11 cellular contexts compared by ENCODE assay signal in genomic region chr1:180098242-180098995, GRCh38. TPM values are rescaled to one million over a fixed set of nuclear protein-coding genes. Genes with fewer than 3 reads are reported as not detected.
DNase-seq lines count a peak whose midpoint lies in the region; ATAC-seq and TF ChIP-seq lines count a peak whose summit lies in the region.
"Had no signal": no experiment of that assay in that cellular context is flagged by ENCODE, and none has a peak within 500 bp of the region (broad histone marks: within the 10 kb centered on the region; RNA-seq: fewer than 3 reads in every experiment).

No MANE protein-coding gene starts in this region.

- H3K9ac ChIP-seq in fibroblast of lung (ENCODE audit: insufficient read depth, low read length) = no peak overlapping the region

- no peak overlapping the region for H2AFZ ChIP-seq in fibroblast of lung (ENCODE audit: low read length)

- H3K9me3 ChIP-seq in Panc1 (ENCODE audit: control insufficient read depth, insufficient read depth, low read depth, low read length) (no peaks in the 10 kb centered on the region), fibroblast of lung (ENCODE audit: control insufficient read depth, insufficient read depth, low read depth, low read length) (no peaks in the 10 kb centered on the region)

- no peak overlapping the region for H3K4me3 ChIP-seq in Panc1 (ENCODE audit: low read depth in 2 of 2, low read length in 2 of 2)
- H3K4me3 ChIP-seq in fibroblast of lung (replicated peaks in 1 of 4; ENCODE audit: control extremely low read depth in 1 of 4, insufficient read depth in 1 of 4, low read depth in 3 of 4, low read length in 4 of 4) = peak overlapping the region in 1 of 4 experiments; percentile 21

- no peak overlapping the region for H3K27ac ChIP-seq in Panc1 (ENCODE audit: low read length)
- peak overlapping the region; percentile 65 for H3K27ac ChIP-seq in fibroblast of lung (ENCODE audit: insufficient read depth, low read length)
- H3K27ac ChIP-seq: VCaP had no signal

- H3K27me3 ChIP-seq in Panc1 (ENCODE audit: control insufficient read depth, insufficient read depth, low read length) (no peaks in the 10 kb centered on the region), fibroblast of lung (ENCODE audit: control insufficient read depth, insufficient read depth, low read length) (no peaks in the 10 kb centered on the region)

- no peak for TF ChIP-seq CTCF in Panc1 (IDR thresholded peaks at IDR 0.05)
- TF ChIP-seq CTCF in fibroblast of lung (conservative IDR thresholded peaks at IDR 0.05 in 1 of 2, IDR thresholded peaks at IDR 0.05 in 1 of 2; ENCODE audit: low read depth in 1 of 2, low read length in 2 of 2) = no peak

- ATAC-seq in Panc1 = peak; percentile 69
- peak; percentile 61 for ATAC-seq in sciatic nerve
- no peak for ATAC-seq in HG02610 (IDR thresholded peaks at IDR 0.05; ENCODE audit: unreplicated experiment)
- ATAC-seq in GM21528 (IDR thresholded peaks at IDR 0.05; ENCODE audit: low FRiP score, unreplicated experiment) = no peak
- ATAC-seq in GM19328 (IDR thresholded peaks at IDR 0.05; ENCODE audit: unreplicated experiment) = no peak

- intact Hi-C loops in Panc1 (cut with micrococcal nuclease; ENCODE audit: unreplicated experiment) = no loop called here
- intact Hi-C loops in sciatic nerve (cut with DNase I) = no loop called here

- H3K36me3 ChIP-seq in Panc1 (ENCODE audit: control insufficient read depth, insufficient read depth, low read length) (peaks cover 18% of the 10 kb centered on the region), fibroblast of lung (ENCODE audit: control insufficient read depth, insufficient read depth, low read length) (peaks cover 2% of the 10 kb centered on the region)

- no TSS peak for BruUV-seq in Panc1 (replicated peaks; lab: Mats Ljungman, UMichigan)

- DNase-seq in ELR (ENCODE audit: low read depth) (peak; percentile 84), Panc1 (ENCODE audit: low read depth, low spot score) (no peak), fibroblast of lung (ENCODE audit: low read depth in 2 of 2) (peak; percentile 64 to 97), sciatic nerve (ENCODE audit: low spot score) (no peak)
- DNase-seq in activated T-cell treated with anti-CD3 and anti-CD28 coated beads, Interleukin-2, amount 50 U/mL, for 48 hours = no peak
- DNase-seq: NCI-H1417; stimulated activated CD4-positive, alpha-beta T cell treated with anti-CD3 and anti-CD28 coated beads, Interleukin-2, amount 100 ng/mL, for 48 hours had no signal

- CTCF ChIA-PET in Panc1 (lab: Charles Lee) = no interaction called here

- no peaks in the 10 kb centered on the region for H3K79me2 ChIP-seq in fibroblast of lung (ENCODE audit: control insufficient read depth, insufficient read depth, low read length)

- H3K4me2 ChIP-seq in fibroblast of lung (ENCODE audit: extremely low read depth, insufficient read depth, low read length) = peak overlapping the region; percentile 56

- in situ Hi-C loops in Panc1 (cut with HindIII; ENCODE audit: low pct_unique_long_range_greater_than_20kb, low sequenced_read_pairs) = no loop called here

- POLR2A ChIA-PET in Panc1 (lab: Charles Lee) = interaction anchor here (0.6 kb wide), 1 partner anchor 29 kb away, joined by 3 read pairs; no protein-coding TSS in a partner anchor

- H4K20me1 ChIP-seq in fibroblast of lung (ENCODE audit: control insufficient read depth, extremely low read depth, insufficient read depth, low read length) = no peaks in the 10 kb centered on the region

- H3K4me1 ChIP-seq in Panc1 (ENCODE audit: control insufficient read depth, insufficient read depth, low read length) (no peaks in the 10 kb centered on the region), fibroblast of lung (ENCODE audit: control insufficient read depth, extremely low read depth, insufficient read depth, low read length) (peaks cover 5% of the 10 kb centered on the region)

RNA-seq across cellular contexts. Expression of gene QSOX1, which starts 56.2 kb away (rescaled TPM):
- total RNA-seq in Panc1 (2021; ENCODE audit: unreplicated experiment) = 152 TPM
- polyA plus RNA-seq in Panc1 (2012; ENCODE audit: insufficient read length) = 170 TPM
- 1,004 and 1,312 TPM in 2 replicates for total RNA-seq in fibroblast of lung
- polyA plus RNA-seq in fibroblast of lung = 799 and 884 TPM in 2 replicates
- 976 and 994 TPM in 2 replicates for polyA plus RNA-seq in fibroblast of lung (2012)
- 581 and 622 TPM in 2 replicates for polyA minus RNA-seq in fibroblast of lung (ENCODE audit: low replicate concordance)
- 46.3 TPM for total RNA-seq in sciatic nerve

Comparison
In these comparisons a context has a peak if more than half of its experiments do, and no peak if none do; other contexts are left out.
1. DNase-seq: peak in ELR (single experiment) and fibroblast of lung (2 of 2); none in Panc1 (single experiment), sciatic nerve (single experiment) and activated T-cell treated with anti-CD3 and anti-CD28 coated beads, Interleukin-2, amount 50 U/mL, for 48 hours (0 of 2).
2. ATAC-seq: peak in Panc1 (single experiment) and sciatic nerve (single experiment); none in HG02610 (single experiment), GM21528 (single experiment) and GM19328 (single experiment).